Comparison of ENCODE assay signal across 24 cellular contexts in the genomic region with DNA sequence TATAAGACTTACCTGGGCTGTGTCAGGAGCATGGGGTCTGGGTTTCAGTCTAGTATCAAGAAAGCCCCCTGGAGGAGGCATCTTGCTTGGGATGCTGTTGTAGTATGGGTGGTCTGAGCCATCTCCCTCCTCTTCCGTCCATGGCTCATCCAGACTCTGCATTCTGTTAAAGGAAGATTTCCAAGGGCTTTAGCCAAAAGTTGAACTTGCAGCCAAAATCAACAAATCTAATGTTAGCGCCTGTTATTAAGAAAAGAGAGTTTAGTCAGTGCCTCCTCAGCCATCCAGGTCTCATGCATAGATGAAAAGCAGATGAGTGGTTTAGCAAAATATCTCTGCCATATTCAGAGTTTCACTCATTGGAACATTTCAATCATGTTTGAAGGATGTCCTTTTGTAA. TPM values are rescaled to one million over a fixed set of nuclear protein-coding genes. Genes with fewer than 3 reads are reported as not detected.
DNase-seq lines count a peak whose midpoint lies in the region; ATAC-seq and TF ChIP-seq lines count a peak whose summit lies in the region.
"Had no signal": no experiment of that assay in that cellular context is flagged by ENCODE, and none has a peak within 500 bp of the region (broad histone marks: within the 10 kb centered on the region; RNA-seq: fewer than 3 reads in every experiment).

No MANE protein-coding gene starts in this region.

- H3K9ac ChIP-seq in IMR-90 (ENCODE audit: low read depth, low read length): no peak overlapping the region
- H3K9ac ChIP-seq: KMS-11 had no signal

- peaks cover 4% of the 10 kb centered on the region; the same call in 1 of the 2 replicates for H3K9me1 ChIP-seq in IMR-90 (ENCODE audit: insufficient read depth, low read length)

- H2AK9ac ChIP-seq in IMR-90 (replicated peaks; ENCODE audit: low read depth, low read length, poor library complexity): no peak overlapping the region

- no peaks in the 10 kb centered on the region for H3K36me3 Mint-ChIP-seq in activated CD4-positive, alpha-beta T cell treated with anti-CD3 and anti-CD28 coated beads, Interleukin-2, amount 10 ng/mL, durations not matched to agents 7 days and 5 days (ENCODE audit: low read depth)
- H3K36me3 Mint-ChIP-seq: CD8-positive, alpha-beta T cell; stimulated activated effector memory CD8-positive, alpha-beta T cell treated with anti-CD3 and anti-CD28 coated beads, Interleukin-12 subunit alpha, Interleukin-12 subunit beta, amount 100 ng/mL, for 72 hours had no signal

- H3K36me3 ChIP-seq in IMR-90 (ENCODE audit: control insufficient read depth, insufficient read depth, low read length): peaks cover 20% of the 10 kb centered on the region
- H3K36me3 ChIP-seq: adrenal gland had no signal

- CTCF ChIA-PET in IMR-90 (lab: Yijun Ruan, JAX): no interaction called here
- CTCF ChIA-PET in activated CD4-positive, alpha-beta T cell treated with anti-CD3 and anti-CD28 coated beads, Interleukin-2, amount 10 ng/mL, durations not matched to agents 7 days and 5 days (lab: Charles Lee): no interaction called here

- no peak for TF ChIP-seq CTCF in IMR-90 (conservative IDR thresholded peaks at IDR 0.05; ENCODE audit: low read depth, low read length)
- no peak for TF ChIP-seq CTCF in dorsolateral prefrontal cortex (IDR thresholded peaks at IDR 0.05 in 54 of 56, conservative IDR thresholded peaks at IDR 0.05 in 2 of 56; ENCODE audit: low read depth in 1 of 56, partially characterized antibody in 56 of 56)

- H3K9me3 Mint-ChIP-seq in activated CD4-positive, alpha-beta T cell treated with anti-CD3 and anti-CD28 coated beads, Interleukin-2, amount 10 ng/mL, durations not matched to agents 7 days and 5 days: no peaks in the 10 kb centered on the region
- H3K9me3 Mint-ChIP-seq: activated CD8-positive, alpha-beta T cell treated with anti-CD3 and anti-CD28 coated beads for 36 hours; CD8-positive, alpha-beta T cell; neural crest cell; stimulated activated effector memory CD8-positive, alpha-beta T cell treated with anti-CD3 and anti-CD28 coated beads, Interleukin-12 subunit alpha, Interleukin-12 subunit beta, amount 100 ng/mL, for 72 hours had no signal

- H3K9me3 ChIP-seq in IMR-90 (ENCODE audit: control insufficient read depth, insufficient read depth, low read length): no peaks in the 10 kb centered on the region
- H3K9me3 ChIP-seq: adrenal gland, testis had no signal

- no peak overlapping the region for H3K4me2 ChIP-seq in IMR-90 (ENCODE audit: low read depth, low read length)
- H3K4me2 ChIP-seq: KMS-11 had no signal

- TF ChIP-seq RAD21 in IMR-90 (IDR thresholded peaks at IDR 0.05; ENCODE audit: low read length): no peak

- no peaks in the 10 kb centered on the region for H3K79me1 ChIP-seq in IMR-90 (ENCODE audit: low read depth in 1 of 2, low read length in 2 of 2)

- H3K4me1 ChIP-seq in IMR-90 (ENCODE audit: control insufficient read depth, insufficient read depth, low read length): no peaks in the 10 kb centered on the region
- H3K4me1 ChIP-seq: adrenal gland, testis had no signal

- no peaks in the 10 kb centered on the region for H4K20me1 ChIP-seq in IMR-90 (ENCODE audit: insufficient read depth, low read length)

- in situ Hi-C loops in IMR-90 (cut with MboI; ENCODE audit: low sequenced_read_pairs): no loop called here

- no peak overlapping the region for H2AFZ ChIP-seq in IMR-90 (replicated peaks; ENCODE audit: low read length, poor library complexity)

- H3K4ac ChIP-seq in IMR-90 (ENCODE audit: low read depth, low read length): no peak overlapping the region

- DNase-seq in IMR-90 (peak; percentile 38), dorsolateral prefrontal cortex (no peak), left cardiac atrium (no peak), NCI-H2171 treated with DMSO at 0.1 percent for 48 hours (lab: John Stamatoyannopoulos, UW) (no peak)
- DNase-seq in activated CD4-positive, alpha-beta T cell treated with anti-CD3 and anti-CD28 coated beads, Interleukin-2, amount 10 ng/mL, durations not matched to agents 7 days and 5 days: no peak
- no peak for DNase-seq in stimulated activated CD8-positive, alpha-beta memory T cell treated with anti-CD3 and anti-CD28 coated beads, Interleukin-4, amount 100 ng/mL, for 48 hours
- DNase-seq: activated CD4-positive, CD25-positive, alpha-beta regulatory T cell; activated CD8-positive, alpha-beta T cell treated with anti-CD3 and anti-CD28 coated beads for 36 hours; activated T-cell treated with anti-CD3 and anti-CD28 coated beads for 4 hours; adrenal gland; CD8-positive, alpha-beta T cell; DMS153; HCEC 1CT; NCI-H1694 treated with DMSO at 0.1 percent for 48 hours; NCI-H526 treated with DMSO at 0.1 percent for 48 hours; stimulated activated CD4-positive, alpha-beta T cell treated with anti-CD3 and anti-CD28 coated beads, Interleukin-1b, Interleukin-23, amount 100 ng/mL, for 48 hours; testis had no signal

- H4K91ac ChIP-seq in IMR-90 (ENCODE audit: insufficient read depth, low read depth, low read length): no peak overlapping the region

- H3K56ac ChIP-seq in IMR-90 (ENCODE audit: extremely low read depth, insufficient read depth, low read length): no peak overlapping the region

- H2BK15ac ChIP-seq in IMR-90 (ENCODE audit: low read depth, low read length): no peak overlapping the region

- intact Hi-C loops in IMR-90 (cut with micrococcal nuclease): no loop called here
- intact Hi-C loops in dorsolateral prefrontal cortex (cut with DNase I): no loop called here
- intact Hi-C loops in left cardiac atrium (cut with DNase I): no loop called here

- no peak overlapping the region for H2BK120ac ChIP-seq in IMR-90 (ENCODE audit: low read depth, low read length)

- POLR2A ChIA-PET in IMR-90 (lab: Charles Lee; ENCODE audit: unreplicated experiment): no interaction called here
- POLR2A ChIA-PET in activated CD4-positive, alpha-beta T cell treated with anti-CD3 and anti-CD28 coated beads, Interleukin-2, amount 10 ng/mL, durations not matched to agents 7 days and 5 days (lab: Charles Lee): no interaction called here

- H3K27me3 Mint-ChIP-seq in activated CD4-positive, alpha-beta T cell treated with anti-CD3 and anti-CD28 coated beads, Interleukin-2, amount 10 ng/mL, durations not matched to agents 7 days and 5 days: peaks cover 10% of the 10 kb centered on the region

- no peak overlapping the region for H3K14ac ChIP-seq in IMR-90 (replicated peaks; ENCODE audit: low read depth, low read length)

- H3K27me3 ChIP-seq in IMR-90 (ENCODE audit: control insufficient read depth, insufficient read depth, low read length) (no peaks in the 10 kb centered on the region), dorsolateral prefrontal cortex (no peaks in the 10 kb centered on the region)
- H3K27me3 ChIP-seq: adrenal gland, testis had no signal

- no peak overlapping the region for H2BK20ac ChIP-seq in IMR-90 (ENCODE audit: low read depth, low read length)

- H3K4me1 Mint-ChIP-seq in activated CD4-positive, alpha-beta T cell treated with anti-CD3 and anti-CD28 coated beads, Interleukin-2, amount 10 ng/mL, durations not matched to agents 7 days and 5 days: no peaks in the 10 kb centered on the region
- H3K4me1 Mint-ChIP-seq: stimulated activated effector memory CD8-positive, alpha-beta T cell treated with anti-CD3 and anti-CD28 coated beads, Interleukin-12 subunit alpha, Interleukin-12 subunit beta, amount 100 ng/mL, for 72 hours had no signal

- H3K27ac ChIP-seq in IMR-90 (ENCODE audit: insufficient read depth, low read length) (no peak overlapping the region), dorsolateral prefrontal cortex (peak overlapping the region in 42 of 59 donors; percentile 6 to 76 (median 46)), temporal lobe (ENCODE audit: low read depth, low read length) (peak overlapping the region; percentile 48)
- H3K27ac ChIP-seq: KMS-11, SK-N-MC, testis had no signal

- H3K23ac ChIP-seq in IMR-90 (ENCODE audit: low read depth, low read length): no peak overlapping the region

- WGBS in IMR-90 (ENCODE audit: extremely low coverage in 2 of 2, insufficient read length in 1 of 2), 2 experiments: no CpG with 5 or more reads among the region's 2 CpGs

- BruUV-seq in IMR-90 (replicated peaks; lab: Mats Ljungman, UMichigan): no TSS peak

- H4K5ac ChIP-seq in IMR-90 (ENCODE audit: low read depth, low read length): no peak overlapping the region

- H3K18ac ChIP-seq in IMR-90 (ENCODE audit: low read depth, low read length): no peak overlapping the region

- H3K4me3 Mint-ChIP-seq in activated CD4-positive, alpha-beta T cell treated with anti-CD3 and anti-CD28 coated beads, Interleukin-2, amount 10 ng/mL, durations not matched to agents 7 days and 5 days: no peak overlapping the region
- H3K4me3 Mint-ChIP-seq: activated CD8-positive, alpha-beta T cell treated with anti-CD3 and anti-CD28 coated beads for 36 hours; CD8-positive, alpha-beta T cell; neural crest cell; stimulated activated effector memory CD8-positive, alpha-beta T cell treated with anti-CD3 and anti-CD28 coated beads, Interleukin-12 subunit alpha, Interleukin-12 subunit beta, amount 100 ng/mL, for 72 hours had no signal

- no peak overlapping the region for H2AK5ac ChIP-seq in IMR-90 (ENCODE audit: low read depth, low read length)

- H3K4me3 ChIP-seq in IMR-90 (ENCODE audit: insufficient read depth, low read depth, low read length): no peak overlapping the region
- no peak overlapping the region for H3K4me3 ChIP-seq in dorsolateral prefrontal cortex
- H3K4me3 ChIP-seq: adrenal gland, SK-N-MC, testis had no signal

- dilution Hi-C loops in IMR-90 (cut with HindIII; ENCODE audit: low sequenced_read_pairs, unreplicated experiment): no loop called here

- no peak for TF ChIP-seq POLR2A in IMR-90 (IDR thresholded peaks at IDR 0.05; ENCODE audit: low read depth, low read length)

- H4K8ac ChIP-seq in IMR-90 (ENCODE audit: low read depth in 2 of 2, low read length in 2 of 2): no peak overlapping the region

- no peak overlapping the region for H3K27ac Mint-ChIP-seq in activated CD4-positive, alpha-beta T cell treated with anti-CD3 and anti-CD28 coated beads, Interleukin-2, amount 10 ng/mL, durations not matched to agents 7 days and 5 days
- H3K27ac Mint-ChIP-seq: activated CD8-positive, alpha-beta T cell treated with anti-CD3 and anti-CD28 coated beads for 36 hours; CD8-positive, alpha-beta T cell; stimulated activated effector memory CD8-positive, alpha-beta T cell treated with anti-CD3 and anti-CD28 coated beads, Interleukin-12 subunit alpha, Interleukin-12 subunit beta, amount 100 ng/mL, for 72 hours had no signal

- no peak overlapping the region for H2BK5ac ChIP-seq in IMR-90 (ENCODE audit: low read depth, low read length, poor library complexity, severe bottlenecking)

- ATAC-seq in IMR-90 (ENCODE audit: low read depth) (no peak), left cardiac atrium (peak; percentile 47 to 91), HG02571 (IDR thresholded peaks at IDR 0.05; ENCODE audit: unreplicated experiment) (no peak)
- ATAC-seq: activated CD8-positive, alpha-beta T cell treated with anti-CD3 and anti-CD28 coated beads for 36 hours; CD8-positive, alpha-beta T cell; left lobe of liver; stimulated activated effector memory CD8-positive, alpha-beta T cell treated with anti-CD3 and anti-CD28 coated beads, Interleukin-12 subunit alpha, Interleukin-12 subunit beta, amount 100 ng/mL, for 72 hours had no signal

RNA-seq across cellular contexts. Expression of a gene that starts 55.6 kb away (rescaled TPM):
- total RNA-seq in IMR-90 (2012; rRNA removed): 28.7 and 31.1 TPM in 2 replicates
- polyA plus RNA-seq in IMR-90 (2012; rRNA removed): 25.0 and 28.4 TPM in 2 replicates
- polyA plus RNA-seq in IMR-90 (2012; cell fraction: cytosol; rRNA removed): 16.1 and 27.1 TPM in 2 replicates
- 9.5 and 9.8 TPM in 2 replicates for polyA plus RNA-seq in IMR-90 (2012; cell fraction: nucleus; rRNA removed; ENCODE audit: low replicate concordance)
- 10 to 100 TPM in 37 of 120 experiments, 1 to 10 TPM in 83; 3.0 to 25.8 (median 8.4) TPM for total RNA-seq in dorsolateral prefrontal cortex
- 10 to 100 TPM; 24.4 to 25.3 TPM for total RNA-seq in left cardiac atrium
- total RNA-seq in temporal lobe: 9.6 TPM
- under 1 TPM; 0.12 to 0.15 TPM for total RNA-seq in activated CD4-positive, alpha-beta T cell treated with anti-CD3 and anti-CD28 coated beads, Interleukin-2, amount 10 ng/mL, durations not matched to agents 7 days and 5 days

Comparison
In these comparisons a context has a peak if more than half of its experiments do, and no peak if none do; other contexts are left out.
1. ATAC-seq: peak in left cardiac atrium (2 of 2); none in IMR-90 (single experiment) and HG02571 (single experiment).